In the genomic region with DNA sequence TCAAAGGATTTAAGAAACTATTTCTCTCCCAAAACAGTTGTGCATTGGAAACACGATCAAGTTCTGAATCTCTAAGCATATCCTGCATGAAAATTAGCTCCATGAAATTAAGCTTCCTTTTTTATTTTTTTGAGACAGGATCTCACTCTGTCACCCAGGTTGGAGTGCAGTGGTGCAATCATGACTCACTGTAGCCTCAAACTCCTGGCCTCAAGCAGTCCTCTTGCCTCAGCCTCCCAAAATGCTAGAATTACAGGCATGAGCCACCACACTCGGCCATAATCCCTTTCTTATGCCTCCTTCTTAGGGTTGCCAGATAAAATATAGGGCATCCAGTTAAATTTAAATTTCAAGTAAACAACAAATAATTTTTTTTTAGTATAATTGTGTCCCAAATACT, we compare ENCODE assay signal across 20 cellular contexts.
DNase-seq lines count a peak whose midpoint lies in the region; ATAC-seq and TF ChIP-seq lines count a peak whose summit lies in the region.
"Had no signal": no experiment of that assay in that cellular context is flagged by ENCODE, and none has a peak within 500 bp of the region (broad histone marks: within the 10 kb centered on the region; RNA-seq: fewer than 3 reads in every experiment).

No MANE protein-coding gene starts in this region.

- intact Hi-C loops in PC-3 (cut with micrococcal nuclease), result no loop called here
- intact Hi-C loops in thyroid gland (cut with DNase I), result no loop called here
- intact Hi-C loops in vagina (cut with DNase I), result no loop called here

- H3K27ac Mint-ChIP-seq in activated T-cell treated with anti-CD3 and anti-CD28 coated beads, Interleukin-2, amount 50 U/mL, for 24 hours, result no peak overlapping the region
- peak overlapping the region; percentile 93 for H3K27ac Mint-ChIP-seq in activated naive CD8-positive, alpha-beta T cell treated with anti-CD3 and anti-CD28 coated beads for 36 hours
- no peak overlapping the region for H3K27ac Mint-ChIP-seq in stimulated activated effector memory CD8-positive, alpha-beta T cell treated with anti-CD3 and anti-CD28 coated beads, Interleukin-12 subunit alpha, Interleukin-12 subunit beta, amount 100 ng/mL, for 72 hours
- H3K27ac Mint-ChIP-seq: stimulated activated memory B cell treated with anti-CD40 and anti-IgM and Interleukin-4, amounts not matched to agents 10 μg/mL and 1 μg/mL and 100 μg/mL, for 72 hours had no signal

- H3K27me3 Mint-ChIP-seq in activated T-cell treated with anti-CD3 and anti-CD28 coated beads, Interleukin-2, amount 50 U/mL, for 24 hours, result no peaks in the 10 kb centered on the region
- no peaks in the 10 kb centered on the region for H3K27me3 Mint-ChIP-seq in activated naive CD8-positive, alpha-beta T cell treated with anti-CD3 and anti-CD28 coated beads for 36 hours

- no peaks in the 10 kb centered on the region for H3K9me2 ChIP-seq in PC-3 (replicated peaks; ENCODE audit: low read length)

- H3K36me3 ChIP-seq in PC-3 (ENCODE audit: low read depth, low read length), result no peaks in the 10 kb centered on the region
- H3K36me3 ChIP-seq in thyroid gland, result no peaks in the 10 kb centered on the region
- no peaks in the 10 kb centered on the region for H3K36me3 ChIP-seq in vagina
- H3K36me3 ChIP-seq: cardiac muscle cell, Peyer's patch, upper lobe of left lung had no signal

- H3K4me3 ChIP-seq in PC-3 (ENCODE audit: low read length) (no peak overlapping the region), thyroid gland (replicated peaks in 1 of 3) (no peak overlapping the region), vagina (no peak overlapping the region)
- H3K4me3 ChIP-seq: cardiac muscle cell, Peyer's patch, upper lobe of left lung had no signal

- H3K4me1 ChIP-seq in PC-3 (ENCODE audit: insufficient read depth, low read length) (peaks cover 35% of the 10 kb centered on the region), thyroid gland (peaks cover 8 to 10% of the 10 kb centered on the region in 2 donors), vagina (peaks cover 28% of the 10 kb centered on the region)

- H3K27ac ChIP-seq in PC-3 (ENCODE audit: low read length) (no peak overlapping the region), thyroid gland (no peak overlapping the region), vagina (no peak overlapping the region)
- H3K27ac ChIP-seq: cardiac muscle cell, Peyer's patch, upper lobe of left lung had no signal

- TF ChIP-seq POLR2A in thyroid gland (IDR thresholded peaks at IDR 0.05), result no peak
- TF ChIP-seq POLR2A in vagina (IDR thresholded peaks at IDR 0.05), result no peak

- 86 to 88% methylated on average over 2 of the region's 2 CpGs for WGBS in thyroid gland, 2 donors

- no TSS peak for BruUV-seq in PC-3 (replicated peaks; lab: Mats Ljungman, UMichigan)

- no peaks in the 10 kb centered on the region for H3K36me3 Mint-ChIP-seq in activated T-cell treated with anti-CD3 and anti-CD28 coated beads, Interleukin-2, amount 50 U/mL, for 24 hours (ENCODE audit: low read depth)
- peaks cover 4% of the 10 kb centered on the region for H3K36me3 Mint-ChIP-seq in activated naive CD8-positive, alpha-beta T cell treated with anti-CD3 and anti-CD28 coated beads for 36 hours
- H3K36me3 Mint-ChIP-seq in stimulated activated effector memory CD8-positive, alpha-beta T cell treated with anti-CD3 and anti-CD28 coated beads, Interleukin-12 subunit alpha, Interleukin-12 subunit beta, amount 100 ng/mL, for 72 hours, result no peaks in the 10 kb centered on the region
- H3K36me3 Mint-ChIP-seq: stimulated activated memory B cell treated with anti-CD40 and anti-IgM and Interleukin-4, amounts not matched to agents 10 μg/mL and 1 μg/mL and 100 μg/mL, for 72 hours had no signal

- POLR2A ChIA-PET in PC-3 (lab: Charles Lee; ENCODE audit: unreplicated experiment), result no interaction called here

- DNase-seq in activated T-cell treated with anti-CD3 and anti-CD28 coated beads, Interleukin-2, amount 50 U/mL, for 24 hours, result no peak
- no peak for DNase-seq in activated T-cell treated with anti-CD3 and anti-CD28 coated beads, Interleukin-2, amount 50 U/mL, for 1 hour
- DNase-seq in PC-3 (no peak), thyroid gland (no peak), vagina (ENCODE audit: extremely low spot score in 2 of 2) (no peak), NCI-H1048 (lab: John Stamatoyannopoulos, UW) (no peak)
- no peak for DNase-seq in activated naive CD8-positive, alpha-beta T cell treated with anti-CD3 and anti-CD28 coated beads for 36 hours
- no peak for DNase-seq in stimulated activated effector memory CD8-positive, alpha-beta T cell treated with anti-CD3 and anti-CD28 coated beads, Interleukin-12 subunit alpha, Interleukin-12 subunit beta, amount 100 ng/mL, for 72 hours (ENCODE audit: low spot score in 2 of 2)
- DNase-seq: H7; hippocampal formation; Karpas-422; kidney glomerular epithelial cell; mesenchymal stem cell; NCI-H1436; NCI-H774; Peyer's patch; stimulated activated CD4-positive, alpha-beta T cell treated with anti-CD3 and anti-CD28 coated beads, Interleukin-12 subunit alpha, Interleukin-12 subunit beta, amount 100 ng/mL, for 4 hours; upper lobe of left lung had no signal

- no peaks in the 10 kb centered on the region for H4K20me1 ChIP-seq in PC-3 (ENCODE audit: low read length)

- H3F3A ChIP-seq in PC-3 (ENCODE audit: low read length, unreplicated experiment), result peaks cover 6% of the 10 kb centered on the region

- H3K4me1 Mint-ChIP-seq in activated T-cell treated with anti-CD3 and anti-CD28 coated beads, Interleukin-2, amount 50 U/mL, for 24 hours (ENCODE audit: low read depth), result peaks cover 77% of the 10 kb centered on the region
- H3K4me1 Mint-ChIP-seq in activated naive CD8-positive, alpha-beta T cell treated with anti-CD3 and anti-CD28 coated beads for 36 hours, result peaks cover 79% of the 10 kb centered on the region
- peaks cover 55% of the 10 kb centered on the region for H3K4me1 Mint-ChIP-seq in stimulated activated effector memory CD8-positive, alpha-beta T cell treated with anti-CD3 and anti-CD28 coated beads, Interleukin-12 subunit alpha, Interleukin-12 subunit beta, amount 100 ng/mL, for 72 hours

- H3K27me3 ChIP-seq in PC-3 (ENCODE audit: low read length), result no peaks in the 10 kb centered on the region
- no peaks in the 10 kb centered on the region for H3K27me3 ChIP-seq in thyroid gland
- no peaks in the 10 kb centered on the region for H3K27me3 ChIP-seq in vagina
- H3K27me3 ChIP-seq: cardiac muscle cell, Peyer's patch, upper lobe of left lung had no signal

- no peak overlapping the region for H3K9ac ChIP-seq in PC-3 (ENCODE audit: low read length)

- no peaks in the 10 kb centered on the region for H3K9me3 Mint-ChIP-seq in activated T-cell treated with anti-CD3 and anti-CD28 coated beads, Interleukin-2, amount 50 U/mL, for 24 hours
- peaks cover 2% of the 10 kb centered on the region for H3K9me3 Mint-ChIP-seq in activated naive CD8-positive, alpha-beta T cell treated with anti-CD3 and anti-CD28 coated beads for 36 hours
- H3K9me3 Mint-ChIP-seq in stimulated activated effector memory CD8-positive, alpha-beta T cell treated with anti-CD3 and anti-CD28 coated beads, Interleukin-12 subunit alpha, Interleukin-12 subunit beta, amount 100 ng/mL, for 72 hours, result no peaks in the 10 kb centered on the region
- H3K9me3 Mint-ChIP-seq: stimulated activated memory B cell treated with anti-CD40 and anti-IgM and Interleukin-4, amounts not matched to agents 10 μg/mL and 1 μg/mL and 100 μg/mL, for 72 hours had no signal

- TF ChIP-seq CTCF in PC-3 (conservative IDR thresholded peaks at IDR 0.05; ENCODE audit: low read depth, low read length) (no peak), thyroid gland (IDR thresholded peaks at IDR 0.05) (no peak), vagina (IDR thresholded peaks at IDR 0.05) (no peak)

- no peaks in the 10 kb centered on the region for H3K79me2 ChIP-seq in PC-3 (ENCODE audit: low read length)

- H3K9me3 ChIP-seq in PC-3 (ENCODE audit: low read length), result no peaks in the 10 kb centered on the region
- no peaks in the 10 kb centered on the region for H3K9me3 ChIP-seq in thyroid gland
- no peaks in the 10 kb centered on the region for H3K9me3 ChIP-seq in vagina
- H3K9me3 ChIP-seq: Peyer's patch, upper lobe of left lung had no signal

- CTCF ChIA-PET in PC-3 (lab: Charles Lee), result no interaction called here

- peak overlapping the region; percentile 58 for H3K4me2 ChIP-seq in PC-3 (ENCODE audit: low read length)

- ATAC-seq in PC-3, result no peak
- no peak for ATAC-seq in stimulated activated effector memory CD8-positive, alpha-beta T cell treated with anti-CD3 and anti-CD28 coated beads, Interleukin-12 subunit alpha, Interleukin-12 subunit beta, amount 100 ng/mL, for 72 hours
- ATAC-seq: stimulated activated memory B cell treated with anti-CD40 and anti-IgM and Interleukin-4, amounts not matched to agents 10 μg/mL and 1 μg/mL and 100 μg/mL, for 72 hours had no signal

- H3K4me3 Mint-ChIP-seq in activated T-cell treated with anti-CD3 and anti-CD28 coated beads, Interleukin-2, amount 50 U/mL, for 24 hours, result peak overlapping the region; percentile 33
- peak overlapping the region; percentile 40 for H3K4me3 Mint-ChIP-seq in activated naive CD8-positive, alpha-beta T cell treated with anti-CD3 and anti-CD28 coated beads for 36 hours
- H3K4me3 Mint-ChIP-seq in stimulated activated effector memory CD8-positive, alpha-beta T cell treated with anti-CD3 and anti-CD28 coated beads, Interleukin-12 subunit alpha, Interleukin-12 subunit beta, amount 100 ng/mL, for 72 hours, result peak overlapping the region; percentile 38
- H3K4me3 Mint-ChIP-seq: stimulated activated memory B cell treated with anti-CD40 and anti-IgM and Interleukin-4, amounts not matched to agents 10 μg/mL and 1 μg/mL and 100 μg/mL, for 72 hours had no signal

- H2AFZ ChIP-seq in PC-3 (ENCODE audit: low read length), result peak overlapping the region; percentile 66
